8 cellular contexts compared by ENCODE assay signal in genomic region chr19:53158119-53158656, GRCh38. TPM values are rescaled to one million over a fixed set of nuclear protein-coding genes. Genes with fewer than 3 reads are reported as not detected.
DNase-seq lines count a peak whose midpoint lies in the region; ATAC-seq and TF ChIP-seq lines count a peak whose summit lies in the region.

No MANE protein-coding gene starts in this region.

- WGBS in adipose tissue, 3 donors = 0 to 1% (median 1%) methylated on average over 41 of the region's 41 CpGs
- 0% methylated on average over 24 of the region's 41 CpGs for WGBS in hepatocyte (ENCODE audit: low lambda C conversion rate, missing lambda C conversion rate)

- H3K4me3 ChIP-seq in PC-3 (ENCODE audit: low read length) (peak overlapping the region; percentile 78), hepatocyte (peak overlapping the region; percentile 90), rectal smooth muscle tissue (ENCODE audit: low read length) (peak overlapping the region; percentile 77)

- H3K9me3 ChIP-seq in PC-3 (ENCODE audit: low read length) (peaks cover 19% of the 10 kb centered on the region), hepatocyte (ENCODE audit: low read depth) (no peaks in the 10 kb centered on the region)

- H3K9me2 ChIP-seq in PC-3 (replicated peaks; ENCODE audit: low read length) (no peaks in the 10 kb centered on the region), hepatocyte (replicated peaks; ENCODE audit: insufficient read depth) (no peaks in the 10 kb centered on the region)

- CTCF ChIA-PET in PC-3 (lab: Charles Lee) = no interaction called here

- H2AFZ ChIP-seq in PC-3 (ENCODE audit: low read length) = peak overlapping the region; percentile 91
- H2AFZ ChIP-seq in hepatocyte = peak overlapping the region; percentile 82

- H3K79me2 ChIP-seq in PC-3 (ENCODE audit: low read length) (peaks cover 16% of the 10 kb centered on the region), hepatocyte (peaks cover 20% of the 10 kb centered on the region)

- no peaks in the 10 kb centered on the region for H4K20me1 ChIP-seq in PC-3 (ENCODE audit: low read length)
- H4K20me1 ChIP-seq in hepatocyte (ENCODE audit: insufficient read depth, poor library complexity, severe bottlenecking) = no peaks in the 10 kb centered on the region

- H3K9ac ChIP-seq in PC-3 (ENCODE audit: low read length) (peak overlapping the region; percentile 64), rectal smooth muscle tissue (ENCODE audit: low read length) (no peak overlapping the region)

- H3K27ac ChIP-seq in PC-3 (ENCODE audit: low read length) = no peak overlapping the region
- H3K27ac ChIP-seq in adipose tissue (ENCODE audit: low read depth, low read length) = peak overlapping the region; percentile 0
- peak overlapping the region; percentile 53 for H3K27ac ChIP-seq in hepatocyte
- peak overlapping the region; percentile 6 for H3K27ac ChIP-seq in rectal smooth muscle tissue (ENCODE audit: low read depth, low read length)

- ATAC-seq in PC-3 = peak; percentile 41
- no peak for ATAC-seq in GM21786 (IDR thresholded peaks at IDR 0.05; ENCODE audit: unreplicated experiment)

- DNase-seq in Daoy (ENCODE audit: low read depth) = peak; percentile 42
- DNase-seq in PC-3 = peak; percentile 41
- DNase-seq in hepatocyte (ENCODE audit: low spot score) = peak; percentile 59
- no peak for DNase-seq in MV-4-11 (lab: John Stamatoyannopoulos, UW)
- no peak for DNase-seq in dedifferentiated amniotic fluid mesenchymal stem cell (ENCODE audit: extremely low spot score)

- no TSS peak for BruUV-seq in PC-3 (replicated peaks; lab: Mats Ljungman, UMichigan)

- no peaks in the 10 kb centered on the region for H3F3A ChIP-seq in PC-3 (ENCODE audit: low read length, unreplicated experiment)

- no peak for TF ChIP-seq CTCF in PC-3 (conservative IDR thresholded peaks at IDR 0.05; ENCODE audit: low read depth, low read length)
- TF ChIP-seq CTCF in hepatocyte (IDR thresholded peaks at IDR 0.05; ENCODE audit: poor library complexity) = no peak

- POLR2A ChIA-PET in PC-3 (lab: Charles Lee; ENCODE audit: unreplicated experiment) = no interaction called here

- H3K4me2 ChIP-seq in PC-3 (ENCODE audit: low read length) = peak overlapping the region; percentile 93
- peak overlapping the region; percentile 97 for H3K4me2 ChIP-seq in hepatocyte

- H3K36me3 ChIP-seq in PC-3 (ENCODE audit: low read depth, low read length) (peaks cover 15% of the 10 kb centered on the region; the same call in 1 of the 2 replicates), hepatocyte (replicated peaks; ENCODE audit: insufficient read depth, low read depth) (no peaks in the 10 kb centered on the region), rectal smooth muscle tissue (ENCODE audit: control insufficient read depth, insufficient read depth, low read length) (no peaks in the 10 kb centered on the region)

- H3K27me3 ChIP-seq in PC-3 (ENCODE audit: low read length) = no peaks in the 10 kb centered on the region
- H3K27me3 ChIP-seq in hepatocyte = no peaks in the 10 kb centered on the region
- no peaks in the 10 kb centered on the region for H3K27me3 ChIP-seq in rectal smooth muscle tissue (ENCODE audit: control insufficient read depth, insufficient read depth, low read length)

- H3K4me1 ChIP-seq in PC-3 (ENCODE audit: insufficient read depth, low read length) (0 out of 2 replicates have a peak, but pooled peaks cover 10% of the 10 kb centered on the region), hepatocyte (ENCODE audit: insufficient read depth) (peaks cover 9% of the 10 kb centered on the region), rectal smooth muscle tissue (ENCODE audit: control insufficient read depth, insufficient read depth, low read length) (no peaks in the 10 kb centered on the region)

- intact Hi-C loops in PC-3 (cut with micrococcal nuclease) = no loop called here

RNA-seq across cellular contexts. Expression of gene ZNF347, which starts 0.7 kb away (rescaled TPM):
- total RNA-seq in Daoy (2014; rRNA removed; shearing (Covaris generic)) = 7.1 and 10.5 TPM in 2 replicates
- total RNA-seq in PC-3 (2014; rRNA removed) (8.5 and 9.1 TPM in 2 replicates), hepatocyte (8.3 and 9.2 TPM in 2 replicates)
- polyA plus RNA-seq in adipose tissue (1 to 10 TPM; 1.7 to 4.6 (median 2.7) TPM), hepatocyte (3.8 and 7.1 TPM in 2 replicates)

RNA-seq across cellular contexts. Expression of gene ZNF415, which starts 25.5 kb away (rescaled TPM):
- 8.7 and 11.5 TPM in 2 replicates for total RNA-seq in Daoy (2014; rRNA removed; shearing (Covaris generic))
- total RNA-seq in PC-3 (2014; rRNA removed) (1.3 and 5.2 TPM in 2 replicates), hepatocyte (14.6 and 24.1 TPM in 2 replicates)
- polyA plus RNA-seq in adipose tissue (1 to 10 TPM; 4.0 to 5.3 (median 5.1) TPM), hepatocyte (7.4 and 15.2 TPM in 2 replicates)

RNA-seq across cellular contexts. Expression of gene ZNF665, which starts 35.0 kb away (rescaled TPM):
- 3.4 and 3.7 TPM in 2 replicates for total RNA-seq in Daoy (2014; rRNA removed; shearing (Covaris generic))
- total RNA-seq in PC-3 (2014; rRNA removed) (0.77 and 0.81 TPM in 2 replicates), hepatocyte (3.4 and 3.6 TPM in 2 replicates)
- polyA plus RNA-seq in adipose tissue (1 to 10 TPM; 2.5 to 5.3 (median 3.5) TPM), hepatocyte (2.2 and 4.5 TPM in 2 replicates)

RNA-seq across cellular contexts. Expression of gene ZNF160, which starts 55.0 kb away (rescaled TPM):
- total RNA-seq in Daoy (2014; rRNA removed; shearing (Covaris generic)) = 7.6 and 12.9 TPM in 2 replicates
- 22.3 and 25.1 TPM in 2 replicates for total RNA-seq in PC-3 (2014; rRNA removed)
- 10 to 100 TPM in 2 of 3 donors, 1 to 10 TPM in 1; 8.7 to 21.4 (median 15.5) TPM for polyA plus RNA-seq in adipose tissue
- total RNA-seq in hepatocyte = 52.5 and 53.1 TPM in 2 replicates
- polyA plus RNA-seq in hepatocyte = 23.5 and 28.0 TPM in 2 replicates

Comparison
In these comparisons a context has a peak if more than half of its experiments do, and no peak if none do; other contexts are left out.
1. DNase-seq: peak in Daoy (single experiment), PC-3 (single experiment) and hepatocyte (single experiment); none in MV-4-11 (single experiment) and dedifferentiated amniotic fluid mesenchymal stem cell (single experiment).
2. Peak in every context shown above with its lines, with median percentiles within 50 percentile points of each other: H3K4me3 ChIP-seq.